Comparison of ENCODE assay signal across 1 cellular context in the genomic region with DNA sequence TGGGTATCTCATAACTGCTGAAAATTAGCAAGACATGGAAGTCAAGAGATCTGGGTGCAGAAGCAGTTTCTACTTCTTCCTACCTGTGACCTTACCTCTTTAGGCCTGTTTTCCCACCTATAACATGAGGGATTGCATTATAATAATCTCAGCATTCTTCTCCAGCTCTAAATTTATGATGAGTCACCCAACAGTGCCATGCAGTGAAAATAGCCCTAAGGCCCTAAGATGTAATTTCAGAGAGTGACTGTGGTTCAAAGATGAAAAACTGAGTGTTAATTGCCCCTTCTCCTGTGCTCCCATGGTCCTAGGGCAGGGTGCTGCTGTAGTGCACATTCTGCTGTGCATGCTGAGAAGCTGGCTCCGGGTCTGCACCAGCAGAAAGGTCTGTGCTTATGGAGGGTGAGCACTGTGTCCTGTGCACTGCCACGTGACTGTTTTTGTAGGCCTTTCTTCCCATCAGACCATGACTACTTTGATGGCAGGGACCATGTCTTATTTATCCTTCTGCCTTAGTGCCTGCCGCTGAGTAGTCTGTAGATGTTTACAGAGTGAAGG.
TF ChIP-seq lines count a peak whose summit lies in the region.

No MANE protein-coding gene starts in this region.

TF ChIP-seq in HEK293, 187 proteins besides CTCF, POLR2A, EP300 and RAD21 (continued from another document):
- TF ChIP-seq ZNF423 (tag by site-specific recombination; IDR thresholded peaks at IDR 0.05) = no peak
- TF ChIP-seq OSR2 (tag by site-specific recombination; IDR thresholded peaks at IDR 0.05) = 0 out of 2 replicates have a peak, but pooled peaks have one; percentile 26
- TF ChIP-seq, protein P1, sequence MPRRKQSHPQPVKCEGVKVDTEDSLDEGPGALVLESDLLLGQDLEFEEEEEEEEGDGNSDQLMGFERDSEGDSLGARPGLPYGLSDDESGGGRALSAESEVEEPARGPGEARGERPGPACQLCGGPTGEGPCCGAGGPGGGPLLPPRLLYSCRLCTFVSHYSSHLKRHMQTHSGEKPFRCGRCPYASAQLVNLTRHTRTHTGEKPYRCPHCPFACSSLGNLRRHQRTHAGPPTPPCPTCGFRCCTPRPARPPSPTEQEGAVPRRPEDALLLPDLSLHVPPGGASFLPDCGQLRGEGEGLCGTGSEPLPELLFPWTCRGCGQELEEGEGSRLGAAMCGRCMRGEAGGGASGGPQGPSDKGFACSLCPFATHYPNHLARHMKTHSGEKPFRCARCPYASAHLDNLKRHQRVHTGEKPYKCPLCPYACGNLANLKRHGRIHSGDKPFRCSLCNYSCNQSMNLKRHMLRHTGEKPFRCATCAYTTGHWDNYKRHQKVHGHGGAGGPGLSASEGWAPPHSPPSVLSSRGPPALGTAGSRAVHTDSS (tag by site-specific recombination; IDR thresholded peaks at IDR 0.05) = no peak
TF ChIP-seq in HEK293: peak in this region for 4.
